8 cellular contexts compared by ENCODE assay signal in the genomic region with DNA sequence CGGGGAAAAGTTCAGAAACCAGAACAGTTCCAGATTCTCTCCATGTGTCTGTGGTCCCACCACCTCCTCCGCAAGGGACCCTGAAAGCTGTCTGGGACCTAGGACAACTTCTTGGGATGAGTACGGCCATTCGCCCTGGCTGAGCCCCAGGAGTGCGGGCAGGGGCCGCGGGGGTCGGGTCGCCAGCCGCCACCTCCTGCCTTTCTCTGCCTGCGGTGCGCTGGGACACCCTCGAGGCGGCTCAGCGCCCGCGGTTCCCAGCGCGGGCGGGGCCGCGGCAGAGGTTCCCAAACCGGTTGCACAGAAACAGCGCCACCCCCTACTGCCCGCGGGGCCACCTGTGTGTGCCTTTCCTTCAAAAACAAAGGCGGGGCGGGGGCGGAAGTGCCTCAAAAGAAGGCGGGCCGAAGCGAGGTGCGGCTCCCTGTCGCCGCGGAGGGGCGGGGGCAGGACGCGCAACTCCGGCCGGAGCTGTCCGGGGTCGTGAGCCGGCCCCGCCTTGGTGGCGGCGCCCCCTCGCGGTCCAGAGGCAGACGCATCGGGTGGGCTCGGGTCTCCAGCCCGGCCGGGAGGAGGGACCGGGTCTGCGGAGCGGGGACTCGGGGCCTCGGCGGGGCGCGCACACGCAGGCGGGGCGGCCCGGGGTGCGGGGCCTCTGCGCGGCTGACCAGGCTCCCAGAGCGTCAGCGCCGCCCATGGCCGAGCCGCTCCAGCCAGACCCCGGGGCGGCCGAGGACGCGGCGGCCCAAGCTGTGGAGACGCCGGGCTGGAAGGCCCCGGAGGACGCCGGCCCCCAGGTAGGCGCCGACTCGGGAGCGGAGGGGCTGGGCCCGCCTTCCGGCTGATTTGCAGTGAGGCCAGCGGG. TPM values are rescaled to one million over a fixed set of nuclear protein-coding genes. Genes with fewer than 3 reads are reported as not detected.
A peak's percentile ranks its signal among the peaks of the same experiment; 100 is the strongest.
DNase-seq lines count a peak whose midpoint lies in the region; ATAC-seq, FAIRE-seq and TF ChIP-seq lines count a peak whose summit lies in the region.

A gene with protein sequence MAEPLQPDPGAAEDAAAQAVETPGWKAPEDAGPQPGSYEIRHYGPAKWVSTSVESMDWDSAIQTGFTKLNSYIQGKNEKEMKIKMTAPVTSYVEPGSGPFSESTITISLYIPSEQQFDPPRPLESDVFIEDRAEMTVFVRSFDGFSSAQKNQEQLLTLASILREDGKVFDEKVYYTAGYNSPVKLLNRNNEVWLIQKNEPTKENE (plus strand): TSS at position 423 of the 865 bp plus-strand sequence. CDS start 273 bp downstream, at position 696.

- peaks cover 14 to 29% of the 10 kb centered on the region in 2 experiments for H3K36me3 ChIP-seq in keratinocyte (ENCODE audit: control insufficient read depth in 2 of 2, extremely low read depth in 1 of 2, insufficient read depth in 2 of 2, low read length in 2 of 2)

- no peaks in the 10 kb centered on the region for H3K9me3 ChIP-seq in keratinocyte (ENCODE audit: control insufficient read depth, low read depth, low read length)

- peak within 1 kb of the TSS; percentile 95 for H3K9ac ChIP-seq in keratinocyte (ENCODE audit: control insufficient read depth, extremely low read depth, insufficient read depth, low read length)

- peak; percentile 92 for DNase-seq in AG08396 (ENCODE audit: low spot score)
- DNase-seq in NCI-H446 (lab: John Stamatoyannopoulos, UW) = peak; percentile 26 to 83
- DNase-seq in cerebellar cortex (ENCODE audit: low spot score) = peak; percentile 90
- DNase-seq in keratinocyte (ENCODE audit: low read depth, low spot score) = peak; percentile 59
- DNase-seq in stimulated activated CD4-positive, alpha-beta T cell treated with anti-CD3 and anti-CD28 coated beads, Interleukin-15, amount 100 ng/mL, for 1 hour (ENCODE audit: low read depth in 1 of 2, low spot score in 1 of 2) = peak; percentile 83 to 87

- H4K20me1 ChIP-seq in keratinocyte (ENCODE audit: control insufficient read depth, extremely low read depth, insufficient read depth, low read length) = no peaks in the 10 kb centered on the region

- H3K27ac ChIP-seq in keratinocyte (ENCODE audit: control insufficient read depth, insufficient read depth, low read length) = peak within 1 kb of the TSS; percentile 92

- H3K4me3 ChIP-seq in keratinocyte (ENCODE audit: control insufficient read depth in 2 of 3, extremely low read depth in 1 of 3, insufficient read depth in 2 of 3, low read depth in 1 of 3, low read length in 3 of 3) = peak within 1 kb of the TSS; percentile 62 to 89 (median 88)

- no peaks in the 10 kb centered on the region for H3K79me2 ChIP-seq in keratinocyte (ENCODE audit: control insufficient read depth, insufficient read depth, low read length)

- H3K4me1 ChIP-seq in keratinocyte (ENCODE audit: control insufficient read depth, extremely low read depth, insufficient read depth, low read length) = peaks cover 8% of the 10 kb centered on the region

- H3K27me3 ChIP-seq in keratinocyte (ENCODE audit: control insufficient read depth, extremely low read depth, insufficient read depth, low read length) = peaks cover 3% of the 10 kb centered on the region

- peak within 1 kb of the TSS; percentile 100 for H3K4me2 ChIP-seq in keratinocyte (ENCODE audit: control insufficient read depth, extremely low read depth, insufficient read depth, low read depth, low read length)

- H2AFZ ChIP-seq in keratinocyte (ENCODE audit: control insufficient read depth, low read length) = peak within 1 kb of the TSS; percentile 96

- peak in 2 of 3 experiments; percentile 18 to 53 for TF ChIP-seq CTCF in keratinocyte (optimal IDR thresholded peaks at IDR 0.05 in 1 of 3, IDR thresholded peaks at IDR 0.05 in 1 of 3, conservative IDR thresholded peaks at IDR 0.05 in 1 of 3; ENCODE audit: extremely low read depth in 1 of 3, insufficient read depth in 2 of 3, low read length in 3 of 3)

- no peak for FAIRE-seq in keratinocyte (lab: Jason Lieb, UNC)

- ATAC-seq in GM19025 (IDR thresholded peaks at IDR 0.05; ENCODE audit: low read depth, unreplicated experiment) (peak; percentile 93), HG03342 (IDR thresholded peaks at IDR 0.05; ENCODE audit: unreplicated experiment) (peak; percentile 94)
- ATAC-seq in activated CD4-positive, CD25-positive, alpha-beta regulatory T cell treated with anti-CD3 and anti-CD28 coated beads, Interleukin-2, amount 50 U/mL, for 24 hours = peak; percentile 91 to 92

- H3K9me1 ChIP-seq in keratinocyte (ENCODE audit: control insufficient read depth, extremely low read depth, insufficient read depth, low read length) = no peaks in the 10 kb centered on the region

- dilution Hi-C loops in keratinocyte (cut with MboI; ENCODE audit: extremely low pct_ligation_motif_present, low sequenced_read_pairs) = no loop called here

RNA-seq across cellular contexts. Expression of the gene that starts here (rescaled TPM):
- 13.2 to 41.9 TPM (median 25.8 TPM) in 3 replicates for polyA plus RNA-seq in keratinocyte
- polyA plus RNA-seq in keratinocyte (2011; ENCODE audit: low read depth) = 295 TPM
- 17.3 and 22.5 TPM in 2 replicates for polyA plus RNA-seq in keratinocyte (2011; cell fraction: cytosol; rRNA removed)
- polyA plus RNA-seq in keratinocyte (2011; cell fraction: nucleus; rRNA removed) = 7.0 and 9.8 TPM in 2 replicates
- 41.6 and 79.2 TPM in 2 replicates for polyA plus RNA-seq in keratinocyte (2012; ENCODE audit: low replicate concordance)
- polyA minus RNA-seq in keratinocyte = 1.7 to 4.7 TPM (median 4.7 TPM) in 3 replicates
- polyA minus RNA-seq in keratinocyte (2011; cell fraction: cytosol; rRNA and poly(A)+ RNA removed) = 19.8 TPM
- polyA minus RNA-seq in keratinocyte (2011; cell fraction: nucleus; rRNA and poly(A)+ RNA removed) = 1.9 and 2.9 TPM in 2 replicates

Comparison
In these comparisons a context has a peak if more than half of its experiments do, and no peak if none do; other contexts are left out.
1. Peak in every context shown above with its lines: DNase-seq, ATAC-seq, H3K4me3 ChIP-seq and H3K27ac ChIP-seq.